Comparison of ENCODE assay signal across 10 cellular contexts in the genomic region with DNA sequence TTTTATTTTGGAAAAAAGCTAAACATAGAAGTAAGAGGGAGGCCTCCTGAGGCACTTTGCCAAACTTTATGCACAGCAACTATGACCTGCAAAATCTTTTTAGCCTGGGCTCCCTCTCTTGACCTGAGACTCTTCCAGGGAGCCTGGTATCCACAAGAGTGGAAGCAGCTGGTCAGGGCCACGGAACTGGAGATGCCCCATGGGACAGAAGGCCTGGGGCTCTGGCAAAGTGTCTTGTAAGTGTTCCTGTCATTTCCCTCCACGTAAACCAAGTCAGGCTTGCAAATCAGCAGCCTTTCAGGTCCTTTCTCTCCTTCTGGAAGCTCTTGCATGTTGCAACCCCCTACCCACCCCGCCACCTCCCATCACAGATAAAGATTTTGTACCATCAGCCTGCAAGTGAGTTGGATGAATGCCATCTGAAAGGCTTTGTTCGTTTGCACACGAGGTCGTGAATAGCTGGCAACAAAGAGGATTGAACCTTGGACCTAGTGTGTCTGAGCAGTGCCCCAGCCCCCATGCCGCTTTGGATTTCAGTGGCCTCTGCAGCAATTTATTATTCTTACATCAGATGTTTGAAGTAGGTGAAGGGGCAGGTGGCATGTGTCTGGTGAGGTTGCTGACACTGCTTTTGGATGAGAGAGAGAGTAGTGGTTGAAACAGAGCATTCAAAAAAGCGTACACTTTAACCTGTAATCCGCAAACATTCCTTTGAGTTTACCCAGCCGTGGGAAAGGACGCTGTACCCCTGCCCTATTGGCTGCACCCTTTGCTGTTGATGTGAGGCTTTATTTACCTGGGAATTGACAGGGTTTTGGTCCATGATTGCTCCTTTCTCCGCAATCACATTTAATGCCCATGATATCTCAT.
A peak's percentile ranks its signal among the peaks of the same experiment; 100 is the strongest.
DNase-seq lines count a peak whose midpoint lies in the region; ATAC-seq, FAIRE-seq and TF ChIP-seq lines count a peak whose summit lies in the region.
"Had no signal": no experiment of that assay in that cellular context is flagged by ENCODE, and none has a peak within 500 bp of the region (broad histone marks: within the 10 kb centered on the region; RNA-seq: fewer than 3 reads in every experiment).

No MANE protein-coding gene starts in this region.

- no peak overlapping the region for H4K8ac ChIP-seq in neuronal stem cell (ENCODE audit: low read depth, low read length)

- H4K20me1 ChIP-seq in K562 (replicated peaks; ENCODE audit: control insufficient read depth, insufficient read depth, low read length) = no peaks in the 10 kb centered on the region

- no peak overlapping the region for H2AFZ ChIP-seq in K562 (ENCODE audit: low read depth, low read length)
- no peak overlapping the region for H2AFZ ChIP-seq in neuronal stem cell (ENCODE audit: low read length)

- H2BK15ac ChIP-seq in neuronal stem cell (ENCODE audit: low read length) = no peak overlapping the region

- H3K9ac ChIP-seq in K562 (ENCODE audit: insufficient read depth in 1 of 2, low read depth in 2 of 2, low read length in 2 of 2) (peak overlapping the region in 1 of 2 experiments; percentile 26; a peak in 2 of 4 replicates), neuronal stem cell (ENCODE audit: low read depth, low read length, poor library complexity) (no peak overlapping the region)

- H2AK5ac ChIP-seq in neuronal stem cell (ENCODE audit: low read depth, low read length) = no peak overlapping the region

- H3K18ac ChIP-seq in neuronal stem cell (ENCODE audit: low read length) = no peak overlapping the region

- no peaks in the 10 kb centered on the region for H3K27me3 ChIP-seq in K562 (ENCODE audit: control insufficient read depth in 2 of 2, insufficient read depth in 2 of 2, low read length in 2 of 2)
- no peaks in the 10 kb centered on the region for H3K27me3 ChIP-seq in neuronal stem cell (ENCODE audit: control insufficient read depth in 3 of 3, insufficient read depth in 3 of 3, low read depth in 1 of 3, low read length in 3 of 3)
- H3K27me3 ChIP-seq: foreskin keratinocyte had no signal

- H3K4me1 ChIP-seq in K562 (replicated peaks in 1 of 2; ENCODE audit: control insufficient read depth in 2 of 2, insufficient read depth in 2 of 2, low read length in 2 of 2) = peaks cover 46 to 86% of the 10 kb centered on the region in 2 experiments
- H3K4me1 ChIP-seq in neuronal stem cell (ENCODE audit: control insufficient read depth in 2 of 2, insufficient read depth in 1 of 2, low read depth in 1 of 2, low read length in 2 of 2) = peaks cover 24 to 44% of the 10 kb centered on the region in 2 donors
- H3K4me1 ChIP-seq: foreskin keratinocyte had no signal

- H3K27ac ChIP-seq in K562 (ENCODE audit: extremely low read depth, low read depth, low read length) (0 out of 3 replicates have a peak overlapping the region, but pooled peaks have one; percentile 17), neuronal stem cell (replicated peaks; ENCODE audit: low read length) (peak overlapping the region; percentile 15)
- H3K27ac ChIP-seq: foreskin keratinocyte had no signal

- no peak overlapping the region for H3K14ac ChIP-seq in neuronal stem cell (ENCODE audit: low read length)

- 59% methylated on average over 12 of the region's 12 CpGs for WGBS in K562 (ENCODE audit: insufficient coverage, low coverage, missing lambda C conversion rate)
- WGBS in neuronal stem cell (ENCODE audit: extremely low coverage in 2 of 2, insufficient read length in 2 of 2, insufficient replicate concordance in 1 of 2), 2 donors = no CpG with 5 or more reads among the region's 12 CpGs

- peaks cover 1% of the 10 kb centered on the region for H3K79me1 ChIP-seq in neuronal stem cell (ENCODE audit: low read depth, low read length)

- H2BK5ac ChIP-seq in neuronal stem cell (ENCODE audit: low read length) = no peak overlapping the region

- no peak overlapping the region for H3K23ac ChIP-seq in neuronal stem cell (ENCODE audit: low read depth, low read length, poor library complexity)

- H3K4me3 ChIP-seq in K562 = no peak overlapping the region
- no peak overlapping the region for H3K4me3 ChIP-seq in neuronal stem cell (ENCODE audit: low read length in 2 of 2)

- intact Hi-C loops in K562 (cut with micrococcal nuclease) = loop anchor here (10.0 kb wide), 1 partner anchor 604 kb away; a partner anchor contains a TSS

- no peak overlapping the region for H3K4ac ChIP-seq in neuronal stem cell (ENCODE audit: low read length)

- ATAC-seq in K562 = no peak

- H4K91ac ChIP-seq in neuronal stem cell (ENCODE audit: low read depth, low read length, poor library complexity) = no peak overlapping the region

- in situ Hi-C loops in Caki2 (cut with HindIII; ENCODE audit: low pct_unique_long_range_greater_than_20kb, low sequenced_read_pairs) = no loop called here
- in situ Hi-C loops in K562 (cut with MboI) = no loop called here

- H2BK120ac ChIP-seq in neuronal stem cell (ENCODE audit: low read depth, low read length) = no peak overlapping the region

- no peaks in the 10 kb centered on the region for H3K9me3 ChIP-seq in K562 (replicated peaks; ENCODE audit: control insufficient read depth, insufficient read depth, low read depth, low read length)
- peaks cover 1 to 6% of the 10 kb centered on the region in 2 donors for H3K9me3 ChIP-seq in neuronal stem cell (replicated peaks in 1 of 2; ENCODE audit: control insufficient read depth in 2 of 2, insufficient read depth in 1 of 2, low read depth in 1 of 2, low read length in 2 of 2)

- peaks cover 8% of the 10 kb centered on the region for H3K9me1 ChIP-seq in K562 (ENCODE audit: control insufficient read depth, insufficient read depth, low read length)

- H3K36me3 ChIP-seq in K562 (ENCODE audit: control insufficient read depth, insufficient read depth, low read length) = peaks cover 12% of the 10 kb centered on the region; the same call in 2 of the 3 replicates
- H3K36me3 ChIP-seq in neuronal stem cell (replicated peaks in 1 of 2; ENCODE audit: control insufficient read depth in 2 of 2, insufficient read depth in 2 of 2, low read length in 2 of 2) = no peaks in the 10 kb centered on the region

- H3K4me2 ChIP-seq in K562 (ENCODE audit: insufficient read depth, low read length) (no peak overlapping the region), neuronal stem cell (ENCODE audit: insufficient read depth, low read length, poor library complexity, severe bottlenecking) (no peak overlapping the region)

- TF ChIP-seq POLR2A in K562 (conservative IDR thresholded peaks at IDR 0.05) = no peak

- peaks cover 99% of the 10 kb centered on the region for H3K79me2 ChIP-seq in K562 (ENCODE audit: control insufficient read depth, insufficient read depth, low read length)

- no peak for TF ChIP-seq EP300 in K562 (IDR thresholded peaks at IDR 0.05; ENCODE audit: low read length)

- POLR2A ChIA-PET in K562 (lab: Yijun Ruan, JAX) = interaction anchor here (0.7 kb wide), 1 partner anchor 1679 kb away, joined by 3 read pairs; no protein-coding TSS in a partner anchor

- DNase-seq in Caki2 (ENCODE audit: low read depth) (peak; percentile 44), NCI-H187 treated with DMSO at 0.1 percent for 48 hours (lab: John Stamatoyannopoulos, UW) (peak; percentile 49), K562 (ENCODE audit: extremely low read depth in 1 of 4, low spot score in 3 of 4) (no peak), neuronal stem cell (ENCODE audit: low spot score) (no peak), NCI-H2227 (lab: John Stamatoyannopoulos, UW; ENCODE audit: unreplicated experiment) (no peak), NCI-H446 treated with DMSO at 0.1 percent for 48 hours (lab: John Stamatoyannopoulos, UW) (no peak), T-helper 9 cell (no peak), pons (ENCODE audit: low spot score) (no peak)
- DNase-seq: activated CD4-positive, alpha-beta T cell treated with anti-CD3 and anti-CD28 coated beads for 4 hours had no signal

- CTCF ChIA-PET in K562 (lab: Yijun Ruan, JAX; ENCODE audit: low intra/inter-chr PET ratio) = no interaction called here

- FAIRE-seq in K562 (lab: Jason Lieb, UNC) = no peak

- no peak overlapping the region for H2BK12ac ChIP-seq in neuronal stem cell (ENCODE audit: low read length)

- no peak for TF ChIP-seq RAD21 in K562 (CRISPR knock-in tag; conservative IDR thresholded peaks at IDR 0.05 in 1 of 2, IDR thresholded peaks at IDR 0.05 in 1 of 2)

- BruUV-seq in K562 (replicated peaks; lab: Mats Ljungman, UMichigan) = no TSS peak

- no peak for TF ChIP-seq CTCF in K562 (IDR thresholded peaks at IDR 0.05 in 2 of 3, conservative IDR thresholded peaks at IDR 0.05 in 1 of 3; ENCODE audit: insufficient read depth in 2 of 3, low read depth in 1 of 3, low read length in 3 of 3)

TF ChIP-seq in K562, 482 proteins besides CTCF, POLR2A, EP300 and RAD21:
- TF ChIP-seq, protein P1, sequence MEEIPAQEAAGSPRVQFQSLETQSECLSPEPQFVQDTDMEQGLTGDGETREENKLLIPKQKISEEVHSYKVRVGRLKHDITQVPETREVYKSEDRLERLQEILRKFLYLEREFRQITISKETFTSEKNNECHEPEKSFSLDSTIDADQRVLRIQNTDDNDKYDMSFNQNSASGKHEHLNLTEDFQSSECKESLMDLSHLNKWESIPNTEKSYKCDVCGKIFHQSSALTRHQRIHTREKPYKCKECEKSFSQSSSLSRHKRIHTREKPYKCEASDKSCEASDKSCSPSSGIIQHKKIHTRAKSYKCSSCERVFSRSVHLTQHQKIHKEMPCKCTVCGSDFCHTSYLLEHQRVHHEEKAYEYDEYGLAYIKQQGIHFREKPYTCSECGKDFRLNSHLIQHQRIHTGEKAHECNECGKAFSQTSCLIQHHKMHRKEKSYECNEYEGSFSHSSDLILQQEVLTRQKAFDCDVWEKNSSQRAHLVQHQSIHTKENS (CRISPR knock-in tag; IDR thresholded peaks at IDR 0.05) = no peak
- TF ChIP-seq NUFIP1 (IDR thresholded peaks at IDR 0.05; ENCODE audit: partially characterized antibody) (no peak), ZNF41 (CRISPR knock-in tag; conservative IDR thresholded peaks at IDR 0.05) (0 out of 2 replicates have a peak, but pooled peaks have one; percentile 35), MAZ (CRISPR knock-in tag; conservative IDR thresholded peaks at IDR 0.05 in 1 of 2, IDR thresholded peaks at IDR 0.05 in 1 of 2) (no peak), HDAC8 (tag; IDR thresholded peaks at IDR 0.05) (no peak), NFIC (IDR thresholded peaks at IDR 0.05) (peak; percentile 43), SP2 (IDR thresholded peaks at IDR 0.05; ENCODE audit: extremely low read depth, low read depth, low read length, poor library complexity, severe bottlenecking) (no peak)

Comparison
In these comparisons a context has a peak if more than half of its experiments do, and no peak if none do; other contexts are left out.
1. DNase-seq: peak in Caki2 (single experiment) and NCI-H187 treated with DMSO at 0.1 percent for 48 hours (single experiment); none in K562 (0 of 4), neuronal stem cell (single experiment), NCI-H2227 (single experiment), NCI-H446 treated with DMSO at 0.1 percent for 48 hours (single experiment), T-helper 9 cell (single experiment) and pons (single experiment).